Comparison of ENCODE assay signal across 9 cellular contexts in the genomic region with DNA sequence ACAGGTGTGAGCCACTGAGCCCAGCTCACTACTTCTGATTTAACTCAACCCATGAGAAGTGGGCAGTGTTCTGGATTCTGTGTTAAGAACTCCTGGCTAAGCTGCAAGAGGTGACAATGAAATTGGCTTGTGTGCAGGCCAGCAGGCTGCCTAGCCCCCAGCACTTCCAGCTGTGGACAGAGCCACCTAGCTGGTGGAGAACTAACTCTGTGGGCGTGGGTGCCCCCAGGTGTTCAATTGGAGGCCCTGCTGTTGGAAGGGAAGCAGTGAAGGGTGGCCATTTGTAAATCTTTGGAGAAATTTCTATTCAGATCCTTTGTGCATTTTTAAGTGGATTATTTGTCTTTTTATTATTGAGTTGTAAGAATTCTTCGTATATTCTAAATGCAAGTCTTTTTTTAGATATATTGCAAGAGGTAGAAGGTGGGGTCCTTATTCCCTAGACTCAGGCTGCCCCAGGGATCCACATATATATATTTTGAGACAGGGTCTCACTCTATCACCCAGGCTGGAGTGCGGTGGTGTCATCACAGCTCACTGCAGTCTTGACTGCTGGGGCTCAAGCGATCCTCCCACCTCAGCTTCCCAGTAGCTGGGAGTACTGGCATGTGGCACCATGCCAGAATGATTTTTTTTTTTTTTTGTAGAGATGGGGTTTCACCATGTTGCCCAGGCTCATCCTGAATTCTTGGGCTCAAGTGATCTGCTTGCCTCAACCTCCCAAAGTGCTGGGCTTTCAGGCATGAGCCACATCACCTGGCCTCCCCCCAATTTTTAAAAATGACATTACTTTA. TPM values are rescaled to one million over a fixed set of nuclear protein-coding genes. Genes with fewer than 3 reads are reported as not detected.
DNase-seq lines count a peak whose midpoint lies in the region; ATAC-seq, FAIRE-seq and TF ChIP-seq lines count a peak whose summit lies in the region.
"Had no signal": no experiment of that assay in that cellular context is flagged by ENCODE, and none has a peak within 500 bp of the region (broad histone marks: within the 10 kb centered on the region; RNA-seq: fewer than 3 reads in every experiment).

No MANE protein-coding gene starts in this region.

- no peak overlapping the region for H3K4me3 Mint-ChIP-seq in T-helper 17 cell
- H3K4me3 Mint-ChIP-seq in stimulated activated memory B cell treated with anti-CD40 and anti-IgM and Interleukin-4, amounts not matched to agents 10 μg/mL and 1 μg/mL and 100 μg/mL, for 72 hours: no peak overlapping the region

- DNase-seq in NCI-H345 (lab: John Stamatoyannopoulos, UW) (peak; percentile 21), NCI-H345 treated with DMSO at 0.1 percent for 48 hours (lab: John Stamatoyannopoulos, UW; ENCODE audit: unreplicated experiment) (no peak), M059J (ENCODE audit: low read depth) (peak; percentile 67), T-helper 17 cell (peak in 1 of 3 donors; percentile 11), epithelial cell of esophagus (ENCODE audit: low read depth) (peak; percentile 71), smooth muscle cell (lab: John Stamatoyannopoulos, UW; ENCODE audit: unreplicated experiment) (no peak), GM12891 (ENCODE audit: insufficient read length, low spot score) (no peak)

- H3K36me3 ChIP-seq in smooth muscle cell (ENCODE audit: low read depth): no peaks in the 10 kb centered on the region

- no peak overlapping the region for H3K4me2 ChIP-seq in smooth muscle cell

- H3K9me3 Mint-ChIP-seq in stimulated activated memory B cell treated with anti-CD40 and anti-IgM and Interleukin-4, amounts not matched to agents 10 μg/mL and 1 μg/mL and 100 μg/mL, for 72 hours: no peaks in the 10 kb centered on the region

- TF ChIP-seq CTCF in epithelial cell of esophagus (IDR thresholded peaks at IDR 0.05; ENCODE audit: insufficient read depth, low read depth, low read length, missing control alignments): peak; percentile 67
- TF ChIP-seq CTCF in smooth muscle cell (IDR thresholded peaks at IDR 0.05; ENCODE audit: borderline replicate concordance, insufficient read depth, poor library complexity, severe bottlenecking): peak; percentile 29

- H3K9me3 ChIP-seq in T-helper 17 cell (ENCODE audit: control insufficient read depth, low read length, poor library complexity, severe bottlenecking): no peaks in the 10 kb centered on the region
- no peaks in the 10 kb centered on the region for H3K9me3 ChIP-seq in smooth muscle cell (replicated peaks; ENCODE audit: low read depth)

- H3K27ac Mint-ChIP-seq in T-helper 17 cell: no peak overlapping the region
- no peak overlapping the region for H3K27ac Mint-ChIP-seq in stimulated activated memory B cell treated with anti-CD40 and anti-IgM and Interleukin-4, amounts not matched to agents 10 μg/mL and 1 μg/mL and 100 μg/mL, for 72 hours

- H2AFZ ChIP-seq in smooth muscle cell (ENCODE audit: low read depth): no peak overlapping the region

- no peaks in the 10 kb centered on the region for H3F3A ChIP-seq in smooth muscle cell (ENCODE audit: low read depth)

- H3K4me1 ChIP-seq in smooth muscle cell (ENCODE audit: low read depth): no peaks in the 10 kb centered on the region

- TF ChIP-seq POLR2A in GM12891 (IDR thresholded peaks at IDR 0.05; ENCODE audit: low read depth, low read length): no peak

- ATAC-seq in T-helper 17 cell: peak; percentile 69
- ATAC-seq in stimulated activated memory B cell treated with anti-CD40 and anti-IgM and Interleukin-4, amounts not matched to agents 10 μg/mL and 1 μg/mL and 100 μg/mL, for 72 hours: no peak

- no peaks in the 10 kb centered on the region for H4K20me1 ChIP-seq in smooth muscle cell (ENCODE audit: low read depth)

- peaks cover 28% of the 10 kb centered on the region for H3K27me3 ChIP-seq in smooth muscle cell (ENCODE audit: low read depth)

- peaks cover 4% of the 10 kb centered on the region for H3K4me1 Mint-ChIP-seq in T-helper 17 cell
- peaks cover 13% of the 10 kb centered on the region for H3K4me1 Mint-ChIP-seq in stimulated activated memory B cell treated with anti-CD40 and anti-IgM and Interleukin-4, amounts not matched to agents 10 μg/mL and 1 μg/mL and 100 μg/mL, for 72 hours

- no peak overlapping the region for H3K4me3 ChIP-seq in epithelial cell of esophagus (ENCODE audit: low read length)
- no peak overlapping the region for H3K4me3 ChIP-seq in smooth muscle cell

- H3K36me3 Mint-ChIP-seq in T-helper 17 cell (ENCODE audit: low read depth): peaks cover 6% of the 10 kb centered on the region
- H3K36me3 Mint-ChIP-seq in stimulated activated memory B cell treated with anti-CD40 and anti-IgM and Interleukin-4, amounts not matched to agents 10 μg/mL and 1 μg/mL and 100 μg/mL, for 72 hours: no peaks in the 10 kb centered on the region

- no peak for FAIRE-seq in GM12891 (lab: Jason Lieb, UNC)

- H3K27me3 Mint-ChIP-seq in T-helper 17 cell: peaks cover 37% of the 10 kb centered on the region
- peaks cover 68% of the 10 kb centered on the region for H3K27me3 Mint-ChIP-seq in stimulated activated memory B cell treated with anti-CD40 and anti-IgM and Interleukin-4, amounts not matched to agents 10 μg/mL and 1 μg/mL and 100 μg/mL, for 72 hours

- no peaks in the 10 kb centered on the region for H3K79me2 ChIP-seq in smooth muscle cell (ENCODE audit: low read depth)

- H3K9ac ChIP-seq in smooth muscle cell (ENCODE audit: low read depth): no peak overlapping the region

- 39% methylated on average over 4 of the region's 4 CpGs for WGBS in smooth muscle cell (ENCODE audit: low lambda C conversion rate)

- no peak overlapping the region for H3K27ac ChIP-seq in smooth muscle cell (ENCODE audit: low read depth)
- H3K27ac ChIP-seq: C4-2B had no signal

TF ChIP-seq in GM12891, 5 proteins besides CTCF, POLR2A, EP300 and RAD21:
- TF ChIP-seq POU2F2 (IDR thresholded peaks at IDR 0.05; ENCODE audit: low read depth, low read length) (no peak), PAX5 (IDR thresholded peaks at IDR 0.05; ENCODE audit: insufficient read depth, low read length, severe bottlenecking) (no peak), SPI1 (IDR thresholded peaks at IDR 0.05; ENCODE audit: low read depth, low read length) (no peak), POLR2AphosphoS5 (IDR thresholded peaks at IDR 0.05; ENCODE audit: low read depth, low read length) (no peak), TAF1 (IDR thresholded peaks at IDR 0.05; ENCODE audit: low read depth, low read length) (no peak)

RNA-seq across cellular contexts. Expression of gene SCAMP5, which starts 7.2 kb away (rescaled TPM):
- total RNA-seq in M059J (2014; rRNA removed; shearing (Covaris generic)): 1.3 and 3.4 TPM in 2 replicates
- total RNA-seq in T-helper 17 cell (1 to 10 TPM; 3.9 to 4.3 TPM), smooth muscle cell (2.8 and 18.1 TPM in 2 replicates)
- 5.5 and 6.6 TPM in 2 replicates for polyA plus RNA-seq in smooth muscle cell
- polyA plus RNA-seq in GM12891 (2012; ENCODE audit: low read depth, missing spikeins): 5.6 TPM

RNA-seq across cellular contexts. Expression of gene RPP25, which starts 31.6 kb away (rescaled TPM):
- 0.07 and 0.10 TPM in 2 replicates for total RNA-seq in M059J (2014; rRNA removed; shearing (Covaris generic))
- total RNA-seq in T-helper 17 cell (1 to 10 TPM in 1 of 2 donors, under 1 TPM in 1; 0.99 to 1.3 TPM), smooth muscle cell (5.5 and 8.7 TPM in 2 replicates)
- polyA plus RNA-seq in smooth muscle cell: 24.0 and 26.2 TPM in 2 replicates
- 1.7 TPM for polyA plus RNA-seq in GM12891 (2012; ENCODE audit: low read depth, missing spikeins)

RNA-seq across cellular contexts. Expression of gene PPCDC, which starts 35.2 kb away (rescaled TPM):
- total RNA-seq in M059J (2014; rRNA removed; shearing (Covaris generic)): 15.9 and 25.6 TPM in 2 replicates
- 1 to 10 TPM; 8.9 to 9.5 TPM for total RNA-seq in T-helper 17 cell
- total RNA-seq in smooth muscle cell: 6.2 and 33.7 TPM in 2 replicates
- polyA plus RNA-seq in smooth muscle cell: 7.8 and 11.9 TPM in 2 replicates
- polyA plus RNA-seq in GM12891 (2012; ENCODE audit: low read depth, missing spikeins): 26.4 TPM

RNA-seq across cellular contexts. Expression of gene COX5A, which starts 50.3 kb away (rescaled TPM):
- 120 and 144 TPM in 2 replicates for total RNA-seq in M059J (2014; rRNA removed; shearing (Covaris generic))
- total RNA-seq in T-helper 17 cell (10 to 100 TPM; 56.1 to 72.9 TPM), smooth muscle cell (144 and 154 TPM in 2 replicates)
- 325 and 339 TPM in 2 replicates for polyA plus RNA-seq in smooth muscle cell
- 564 TPM for polyA plus RNA-seq in GM12891 (2012; ENCODE audit: low read depth, missing spikeins)

Comparison
In these comparisons a context has a peak if more than half of its experiments do, and no peak if none do; other contexts are left out.
1. DNase-seq: peak in NCI-H345 (single experiment), M059J (single experiment) and epithelial cell of esophagus (single experiment); none in NCI-H345 treated with DMSO at 0.1 percent for 48 hours (single experiment), smooth muscle cell (single experiment) and GM12891 (single experiment).